ENCODE assay signal across 8 cellular contexts in the genomic region with DNA sequence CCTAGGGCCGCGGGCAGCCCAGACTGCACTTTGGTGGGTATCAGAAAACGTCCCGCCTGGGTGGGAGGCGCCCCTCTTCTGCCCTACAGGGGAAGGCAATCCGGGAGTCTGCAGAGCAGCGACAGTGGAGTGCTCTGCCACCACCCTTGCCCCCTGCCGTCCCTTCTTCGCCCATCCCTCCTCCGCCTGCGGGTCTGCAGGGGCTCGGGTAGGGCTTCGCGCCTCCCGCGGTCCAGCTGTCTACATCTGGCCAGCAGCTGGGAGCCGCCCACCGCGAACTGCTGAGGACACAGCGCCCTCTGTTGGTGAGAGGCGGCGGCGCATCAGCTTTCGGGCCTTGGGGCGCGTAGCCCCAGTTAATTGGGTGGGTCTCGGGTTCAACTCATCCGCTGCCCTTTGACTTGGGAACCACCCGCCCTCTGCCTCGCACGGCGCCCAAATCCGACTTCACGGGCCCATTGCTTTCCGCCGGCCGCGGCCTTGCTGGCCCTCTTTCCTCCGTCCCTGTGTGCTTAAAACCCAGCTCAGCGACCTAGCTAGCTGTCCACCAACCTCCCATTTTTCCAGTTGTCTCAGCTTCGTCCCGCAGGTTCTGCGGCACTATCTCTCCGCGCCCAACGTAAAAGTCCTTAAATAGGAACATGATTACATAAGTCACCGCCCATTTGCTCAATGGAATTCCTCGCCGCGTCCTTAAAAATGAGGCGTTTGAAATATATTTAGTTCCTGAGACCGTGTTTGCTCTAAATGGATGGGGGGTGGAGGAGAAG. TPM values are rescaled to one million over a fixed set of nuclear protein-coding genes. Genes with fewer than 3 reads are reported as not detected.
DNase-seq lines count a peak whose midpoint lies in the region; ATAC-seq, FAIRE-seq and TF ChIP-seq lines count a peak whose summit lies in the region.

No MANE protein-coding gene starts in this region.

- no peaks in the 10 kb centered on the region for H3K36me3 Mint-ChIP-seq in activated naive CD8-positive, alpha-beta T cell treated with anti-CD3 and anti-CD28 coated beads, Interleukin-2, amount 10 ng/mL, durations not matched to agents 7 days and 5 days

- peak; percentile 93 for FAIRE-seq in GM19239 (lab: Jason Lieb, UNC)

- peak; percentile 96 for TF ChIP-seq CTCF in C4-2B (conservative IDR thresholded peaks at IDR 0.05)

- peak overlapping the region; percentile 50 for H3K27ac Mint-ChIP-seq in activated naive CD8-positive, alpha-beta T cell treated with anti-CD3 and anti-CD28 coated beads, Interleukin-2, amount 10 ng/mL, durations not matched to agents 7 days and 5 days

- peak overlapping the region; percentile 74 for H3K4me3 Mint-ChIP-seq in activated naive CD8-positive, alpha-beta T cell treated with anti-CD3 and anti-CD28 coated beads, Interleukin-2, amount 10 ng/mL, durations not matched to agents 7 days and 5 days

- POLR2A ChIA-PET in activated naive CD8-positive, alpha-beta T cell treated with anti-CD3 and anti-CD28 coated beads, Interleukin-2, amount 10 ng/mL, durations not matched to agents 7 days and 5 days (lab: Charles Lee): interaction anchor here (1.3 to 4.4 kb wide), 3 partner anchors 11 to 43 kb away, joined by 3 to 53 read pairs (median 11); a partner anchor contains a TSS

- DNase-seq in GM19239 (ENCODE audit: insufficient read length, low spot score) (peak; percentile 66), HUDEP-2 (lab: John Stamatoyannopoulos, UW; ENCODE audit: unreplicated experiment in 76 of 76) (peak in 58 of 76 experiments; percentile 2 to 73 (median 50)), SKM-1 treated with dmso at 0.1 percent for 144 hours (lab: John Stamatoyannopoulos, UW; ENCODE audit: unreplicated experiment) (peak; percentile 21), left ventricle myocardium superior (peak; percentile 87), mesenteric fat pad (ENCODE audit: low spot score) (no peak)
- peak; percentile 87 for DNase-seq in activated naive CD8-positive, alpha-beta T cell treated with anti-CD3 and anti-CD28 coated beads, Interleukin-2, amount 10 ng/mL, durations not matched to agents 7 days and 5 days
- DNase-seq in stimulated activated CD4-positive, alpha-beta T cell treated with anti-CD3 and anti-CD28 coated beads, Interleukin-12 subunit alpha, Interleukin-12 subunit beta, amount 100 ng/mL, for 4 hours: peak; percentile 83

- H3K4me1 Mint-ChIP-seq in activated naive CD8-positive, alpha-beta T cell treated with anti-CD3 and anti-CD28 coated beads, Interleukin-2, amount 10 ng/mL, durations not matched to agents 7 days and 5 days: peaks cover 33% of the 10 kb centered on the region

- H3K27me3 Mint-ChIP-seq in activated naive CD8-positive, alpha-beta T cell treated with anti-CD3 and anti-CD28 coated beads, Interleukin-2, amount 10 ng/mL, durations not matched to agents 7 days and 5 days: peaks cover 70% of the 10 kb centered on the region

- peak; percentile 39 for ATAC-seq in activated naive CD8-positive, alpha-beta T cell treated with anti-CD3 and anti-CD28 coated beads, Interleukin-2, amount 10 ng/mL, durations not matched to agents 7 days and 5 days (ENCODE audit: low read depth)
- ATAC-seq in left ventricle myocardium superior: peak; percentile 87

- H3K27ac ChIP-seq in C4-2B: no peak overlapping the region

- intact Hi-C loops in left ventricle myocardium superior (cut with micrococcal nuclease): no loop called here

- H3K9me3 Mint-ChIP-seq in activated naive CD8-positive, alpha-beta T cell treated with anti-CD3 and anti-CD28 coated beads, Interleukin-2, amount 10 ng/mL, durations not matched to agents 7 days and 5 days: no peaks in the 10 kb centered on the region

RNA-seq across cellular contexts. Expression of a gene that starts 17.6 kb away (rescaled TPM):
- 1 to 10 TPM; 1.9 to 2.5 TPM for total RNA-seq in activated naive CD8-positive, alpha-beta T cell treated with anti-CD3 and anti-CD28 coated beads, Interleukin-2, amount 10 ng/mL, durations not matched to agents 7 days and 5 days
- not detected for total RNA-seq in left ventricle myocardium superior
- not detected for total RNA-seq in mesenteric fat pad

RNA-seq across cellular contexts. Expression of a gene that starts 38.7 kb away (rescaled TPM):
- not detected for total RNA-seq in activated naive CD8-positive, alpha-beta T cell treated with anti-CD3 and anti-CD28 coated beads, Interleukin-2, amount 10 ng/mL, durations not matched to agents 7 days and 5 days
- 2.4 TPM for total RNA-seq in left ventricle myocardium superior
- total RNA-seq in mesenteric fat pad: 0.90 TPM
